ENCODE assay signal across 26 cellular contexts in genomic region chr3:66642484-66642883, GRCh38.
"Had no signal": no experiment of that assay in that cellular context is flagged by ENCODE, and none has a peak within 500 bp of the region (broad histone marks: within the 10 kb centered on the region; RNA-seq: fewer than 3 reads in every experiment).

No MANE protein-coding gene starts in this region.

- H3K27me3 Mint-ChIP-seq: brain had no signal

- H3K36me3 Mint-ChIP-seq: activated naive CD4-positive, alpha-beta T cell treated with anti-CD3 and anti-CD28 coated beads, Interleukin-2, amount 10 ng/mL, durations not matched to agents 7 days and 5 days; activated naive CD8-positive, alpha-beta T cell treated with anti-CD3 and anti-CD28 coated beads, Interleukin-2, amount 10 ng/mL, durations not matched to agents 7 days and 5 days; brain had no signal

- H3K4me1 ChIP-seq: ascending aorta, left lung, parathyroid adenoma, spleen had no signal

- H3K27ac ChIP-seq: ascending aorta, left lung, parathyroid adenoma, spleen, VCaP had no signal

- H3K27ac Mint-ChIP-seq: activated naive CD4-positive, alpha-beta T cell treated with anti-CD3 and anti-CD28 coated beads, Interleukin-2, amount 10 ng/mL, durations not matched to agents 7 days and 5 days; activated naive CD8-positive, alpha-beta T cell treated with anti-CD3 and anti-CD28 coated beads, Interleukin-2, amount 10 ng/mL, durations not matched to agents 7 days and 5 days; natural killer cell treated with Interleukin-12 subunit alpha and Interleukin-12 subunit beta and Interleukin-15 and Interleukin-18, amount 100 ng/mL, for 72 hours; T-helper 1 cell treated with Interleukin-12 subunit alpha and Interleukin-12 subunit beta and Interleukin-4 antibody, amounts not matched to agents 30 μg/mL and 1 μg/mL, for 36 hours had no signal

- H3K9me3 ChIP-seq: transverse colon had no signal

- ATAC-seq: esophagus mucosa; left lung; natural killer cell treated with Interleukin-12 subunit alpha and Interleukin-12 subunit beta and Interleukin-15 and Interleukin-18, amount 100 ng/mL, for 72 hours; right cardiac atrium had no signal

- DNase-seq: activated CD4-positive, alpha-beta T cell treated with anti-CD3 and anti-CD28 coated beads for 4 hours; activated CD4-positive, alpha-beta T cell treated with anti-CD3 and anti-CD28 coated beads, Interleukin-2, amount 50 U/mL, for 4 hours; activated CD8-positive, alpha-beta memory T cell treated with anti-CD3 and anti-CD28 coated beads for 24 hours; activated CD8-positive, alpha-beta memory T cell treated with anti-CD3 and anti-CD28 coated beads, Interleukin-2, amount 50 U/mL, for 4 hours; activated gamma-delta T cell; activated naive CD4-positive, alpha-beta T cell treated with anti-CD3 and anti-CD28 coated beads, Interleukin-2, amount 10 ng/mL, durations not matched to agents 7 days and 5 days; activated naive CD8-positive, alpha-beta T cell treated with anti-CD3 and anti-CD28 coated beads, Interleukin-2, amount 10 ng/mL, durations not matched to agents 7 days and 5 days; activated T-cell treated with anti-CD3 and anti-CD28 coated beads, Interleukin-2, amount 50 U/mL, for 1 hour; foreskin fibroblast; left lung; mesendoderm; occipital lobe; right cardiac atrium; spleen; stimulated activated naive CD4-positive, alpha-beta T cell treated with Interleukin-2 at 50 U/mL for 16 hours; SW 1271; T-helper 9 cell; transverse colon had no signal

- H3K27me3 ChIP-seq: ascending aorta, left lung, spleen, transverse colon had no signal

- H3K4me1 Mint-ChIP-seq: activated naive CD4-positive, alpha-beta T cell treated with anti-CD3 and anti-CD28 coated beads, Interleukin-2, amount 10 ng/mL, durations not matched to agents 7 days and 5 days; activated naive CD8-positive, alpha-beta T cell treated with anti-CD3 and anti-CD28 coated beads, Interleukin-2, amount 10 ng/mL, durations not matched to agents 7 days and 5 days had no signal

- H3K79me2 ChIP-seq: parathyroid adenoma had no signal

- H3K4me3 ChIP-seq: ascending aorta, left lung, lung, spleen, transverse colon had no signal

- H2AFZ ChIP-seq: parathyroid adenoma had no signal

- H3K9me3 Mint-ChIP-seq: activated naive CD4-positive, alpha-beta T cell treated with anti-CD3 and anti-CD28 coated beads, Interleukin-2, amount 10 ng/mL, durations not matched to agents 7 days and 5 days; activated naive CD8-positive, alpha-beta T cell treated with anti-CD3 and anti-CD28 coated beads, Interleukin-2, amount 10 ng/mL, durations not matched to agents 7 days and 5 days; natural killer cell treated with Interleukin-12 subunit alpha and Interleukin-12 subunit beta and Interleukin-15 and Interleukin-18, amount 100 ng/mL, for 72 hours had no signal

- H3K4me3 Mint-ChIP-seq: activated naive CD4-positive, alpha-beta T cell treated with anti-CD3 and anti-CD28 coated beads, Interleukin-2, amount 10 ng/mL, durations not matched to agents 7 days and 5 days; activated naive CD8-positive, alpha-beta T cell treated with anti-CD3 and anti-CD28 coated beads, Interleukin-2, amount 10 ng/mL, durations not matched to agents 7 days and 5 days; brain; natural killer cell treated with Interleukin-12 subunit alpha and Interleukin-12 subunit beta and Interleukin-15 and Interleukin-18, amount 100 ng/mL, for 72 hours; T-helper 1 cell treated with Interleukin-12 subunit alpha and Interleukin-12 subunit beta and Interleukin-4 antibody, amounts not matched to agents 30 μg/mL and 1 μg/mL, for 36 hours had no signal

- H3K36me3 ChIP-seq: ascending aorta, left lung, spleen, transverse colon had no signal

- H3K9ac ChIP-seq: parathyroid adenoma had no signal
